Comparison of ENCODE assay signal across 8 cellular contexts in the genomic region with DNA sequence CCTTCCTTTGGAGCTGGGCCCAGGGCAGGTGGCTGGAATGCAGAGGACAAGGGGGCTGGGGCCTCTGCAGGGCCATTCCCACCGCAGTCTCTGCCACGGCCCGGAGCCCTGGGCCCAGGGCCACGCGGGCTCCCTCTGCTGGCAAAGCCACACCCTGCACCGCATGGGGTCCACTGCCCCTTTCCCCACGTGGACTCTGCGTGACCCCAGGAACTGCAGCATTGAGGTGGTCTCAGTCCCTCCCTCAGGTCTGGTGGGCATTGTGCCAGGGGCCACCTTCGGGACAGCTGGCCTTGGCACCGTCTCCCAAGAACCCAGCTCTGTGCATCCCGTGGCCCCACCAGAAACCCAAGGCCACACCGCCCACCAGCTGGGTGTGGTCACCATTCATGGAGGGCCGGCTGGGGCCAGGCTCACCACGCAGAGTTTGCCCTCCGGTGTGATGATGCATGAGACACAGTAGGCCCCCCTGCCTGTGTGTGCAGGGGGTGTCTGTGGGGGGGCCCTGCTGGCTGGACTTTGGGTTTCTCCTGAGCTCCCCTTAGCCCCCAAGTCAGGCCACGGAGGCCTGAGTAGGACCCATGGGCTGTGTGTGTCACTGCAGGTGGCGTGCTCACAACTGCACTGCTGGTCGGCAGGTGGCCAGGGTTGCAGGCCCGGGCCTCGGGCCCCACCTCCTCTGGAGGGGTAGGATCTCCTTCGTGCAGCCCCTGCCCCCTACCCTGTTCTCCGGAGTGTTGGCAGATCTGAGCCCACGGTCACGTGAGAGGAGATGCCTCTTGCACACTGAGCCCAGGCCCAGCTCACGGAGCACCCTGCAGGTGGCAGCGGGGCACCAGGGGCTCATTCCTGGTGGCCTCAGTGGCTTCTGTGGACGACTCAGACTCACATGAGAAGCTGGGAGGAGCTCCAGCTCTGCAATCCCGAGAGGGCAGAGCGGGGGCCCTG. TPM values are rescaled to one million over a fixed set of nuclear protein-coding genes. Genes with fewer than 3 reads are reported as not detected.
DNase-seq lines count a peak whose midpoint lies in the region; ATAC-seq, FAIRE-seq and TF ChIP-seq lines count a peak whose summit lies in the region.

No MANE protein-coding gene starts in this region.

- no peaks in the 10 kb centered on the region for H4K20me1 ChIP-seq in K562 (replicated peaks; ENCODE audit: control insufficient read depth, insufficient read depth, low read length)

- H3K27ac ChIP-seq in K562 (ENCODE audit: extremely low read depth, low read depth, low read length) = no peak overlapping the region

- peak overlapping the region; percentile 68 for H3K4me2 ChIP-seq in K562 (ENCODE audit: insufficient read depth, low read length)

- CTCF ChIA-PET in AG04449 (lab: Yijun Ruan, JAX) = interaction anchor here (0.7 to 4.8 kb wide), 23 partner anchors 8 to 69 kb away, joined by 3 to 22 read pairs (median 4); a partner anchor contains a TSS
- CTCF ChIA-PET in K562 (lab: Yijun Ruan, JAX; ENCODE audit: low intra/inter-chr PET ratio) = interaction anchor here (0.9 kb wide), 1 partner anchor 42 kb away, joined by 3 read pairs; a partner anchor contains a TSS

- H3K4me1 Mint-ChIP-seq in T-helper 2 cell treated with Interferon-gamma antibody and Interleukin-4, amounts not matched to agents 5 μg/mL and 100 μg/mL, for 36 hours (ENCODE audit: low read depth) = peaks cover 3% of the 10 kb centered on the region

- TF ChIP-seq EP300 in K562 (IDR thresholded peaks at IDR 0.05; ENCODE audit: low read length) = no peak

- no peaks in the 10 kb centered on the region for H3K9me3 ChIP-seq in K562 (replicated peaks; ENCODE audit: control insufficient read depth, insufficient read depth, low read depth, low read length)

- no peak overlapping the region for H3K4me3 Mint-ChIP-seq in T-helper 2 cell treated with Interferon-gamma antibody and Interleukin-4, amounts not matched to agents 5 μg/mL and 100 μg/mL, for 36 hours

- in situ Hi-C loops in K562 (cut with MboI) = no loop called here

- no peak overlapping the region for H3K4me3 ChIP-seq in AG04449 (ENCODE audit: low read depth, low read length)
- H3K4me3 ChIP-seq in K562 = no peak overlapping the region

- TF ChIP-seq CTCF in AG04449 (IDR thresholded peaks at IDR 0.05; ENCODE audit: insufficient read depth, low read length, missing control alignments) = peak; percentile 89
- peak; percentile 93 to 99 (median 96) for TF ChIP-seq CTCF in K562 (IDR thresholded peaks at IDR 0.05 in 2 of 3, conservative IDR thresholded peaks at IDR 0.05 in 1 of 3; ENCODE audit: insufficient read depth in 2 of 3, low read depth in 1 of 3, low read length in 3 of 3)

- no peaks in the 10 kb centered on the region for H3K9me1 ChIP-seq in K562 (ENCODE audit: control insufficient read depth, insufficient read depth, low read length)

- no peak for TF ChIP-seq POLR2A in K562 (conservative IDR thresholded peaks at IDR 0.05)

- peaks cover 3% of the 10 kb centered on the region for H3K27me3 Mint-ChIP-seq in T-helper 2 cell treated with Interferon-gamma antibody and Interleukin-4, amounts not matched to agents 5 μg/mL and 100 μg/mL, for 36 hours (ENCODE audit: low read depth)

- peak overlapping the region in 1 of 2 experiments; percentile 84; a peak in 3 of 4 replicates for H3K9ac ChIP-seq in K562 (ENCODE audit: insufficient read depth in 1 of 2, low read depth in 2 of 2, low read length in 2 of 2)

- WGBS in K562 (ENCODE audit: insufficient coverage, low coverage, missing lambda C conversion rate) = 37% methylated on average over 29 of the region's 29 CpGs

- FAIRE-seq in K562 (lab: Jason Lieb, UNC) = peak; percentile 88

- H2AFZ ChIP-seq in K562 (ENCODE audit: low read depth, low read length) = peak overlapping the region; percentile 89

- H3K79me2 ChIP-seq in K562 (ENCODE audit: control insufficient read depth, insufficient read depth, low read length) = no peaks in the 10 kb centered on the region

- intact Hi-C loops in K562 (cut with micrococcal nuclease) (loop anchor here (2.0 kb wide), 1 partner anchor 34 kb away; a partner anchor contains a TSS), left colon (cut with DNase I, micrococcal nuclease) (loop anchor here in 1 of 2 donors (5.0 kb wide), 1 partner anchor 61 kb away; no protein-coding TSS in a partner anchor)

- DNase-seq in AG04449 (ENCODE audit: low read depth, low spot score) (no peak), K562 (ENCODE audit: extremely low read depth in 1 of 4, low spot score in 3 of 4) (peak; percentile 82 to 94 (median 94)), left colon (peak; percentile 31 to 65), dedifferentiated amniotic fluid mesenchymal stem cell (ENCODE audit: extremely low spot score) (no peak)
- DNase-seq in T-helper 2 cell treated with Interferon-gamma antibody and Interleukin-4, amounts not matched to agents 5 μg/mL and 100 μg/mL, for 36 hours (ENCODE audit: low spot score) = peak; percentile 37
- DNase-seq in stimulated activated CD4-positive, alpha-beta T cell treated with anti-CD3 and anti-CD28 coated beads, TNF-alpha, amount 100 ng/mL, for 48 hours (ENCODE audit: low read depth in 3 of 3) = peak in 2 of 3 donors; percentile 34 to 61

- ATAC-seq in GM21360 (IDR thresholded peaks at IDR 0.05; ENCODE audit: unreplicated experiment) (peak; percentile 54), K562 (peak; percentile 96), left colon (peak; percentile 62), GM21717 (IDR thresholded peaks at IDR 0.05; ENCODE audit: unreplicated experiment) (no peak)

- H3K27me3 ChIP-seq in K562 (ENCODE audit: control insufficient read depth in 2 of 2, insufficient read depth in 2 of 2, low read length in 2 of 2) = no peaks in the 10 kb centered on the region

- BruUV-seq in K562 (replicated peaks; lab: Mats Ljungman, UMichigan) = no TSS peak

- POLR2A ChIA-PET in AG04449 (lab: Yijun Ruan, JAX) (no interaction called here), K562 (lab: Yijun Ruan, JAX) (interaction anchor here (0.5 to 2.0 kb wide), 4 partner anchors 14 to 128 kb away, joined by 3 to 5 read pairs (median 4); no protein-coding TSS in a partner anchor)

- no peak overlapping the region for H3K27ac Mint-ChIP-seq in T-helper 2 cell treated with Interferon-gamma antibody and Interleukin-4, amounts not matched to agents 5 μg/mL and 100 μg/mL, for 36 hours

- no peaks in the 10 kb centered on the region for H3K36me3 ChIP-seq in K562 (ENCODE audit: control insufficient read depth, insufficient read depth, low read length)

- no peaks in the 10 kb centered on the region for H3K36me3 Mint-ChIP-seq in T-helper 2 cell treated with Interferon-gamma antibody and Interleukin-4, amounts not matched to agents 5 μg/mL and 100 μg/mL, for 36 hours (ENCODE audit: low read depth)

- H3K4me1 ChIP-seq in K562 (replicated peaks in 1 of 2; ENCODE audit: control insufficient read depth in 2 of 2, insufficient read depth in 2 of 2, low read length in 2 of 2) = peaks cover 7 to 70% of the 10 kb centered on the region in 2 experiments; a peak in 4 of 5 replicates

- peak; percentile 77 to 92 for TF ChIP-seq RAD21 in K562 (CRISPR knock-in tag; conservative IDR thresholded peaks at IDR 0.05 in 1 of 2, IDR thresholded peaks at IDR 0.05 in 1 of 2)

- no peaks in the 10 kb centered on the region for H3K9me3 Mint-ChIP-seq in T-helper 2 cell treated with Interferon-gamma antibody and Interleukin-4, amounts not matched to agents 5 μg/mL and 100 μg/mL, for 36 hours

RNA-seq across cellular contexts. Expression of a gene that starts 5.7 kb away (rescaled TPM):
- total RNA-seq in K562 (2011; cell fraction: chromatin; rRNA removed; ENCODE audit: low replicate concordance) = 0.76 and 5.5 TPM in 2 replicates
- 5.1 and 7.2 TPM in 2 replicates for total RNA-seq in K562 (2011; cell fraction: nucleolus; rRNA removed)
- 1.9 and 3.4 TPM in 2 replicates for total RNA-seq in K562 (2011; cell fraction: nucleoplasm; rRNA removed)
- total RNA-seq in K562 (2014; rRNA removed) (4.0 and 4.6 TPM in 2 replicates), K562 (2014; rRNA removed; fragmentation: Illumina TruSeq; extraction: Trizol) (0.03 and 0.04 TPM in 2 replicates), K562 (2015; rRNA removed; fragmentation: Illumina TruSeq; extraction: Trizol) (0.98 and 1.2 TPM in 2 replicates), K562 (2021) (6.4 and 7.1 TPM in 2 replicates), left colon (10 to 100 TPM; 40.1 to 81.5 TPM)
- polyA plus RNA-seq in K562 (2011; rRNA removed) (0.85 and 1.6 TPM in 2 replicates), K562 (2014; fragmentation: Illumina TruSeq; extraction: Trizol) (0.16 and 0.84 TPM in 2 replicates), K562 (2014; fragmentation: Nextera tagmentation; extraction: Ambion mirVana) (under 1 TPM; 0.01 to 0.06 TPM), K562 (2014; rRNA removed) (2.6 and 3.0 TPM in 2 replicates)
- polyA plus RNA-seq in K562 (2011; cell fraction: cytosol; rRNA removed) = 1.3 and 7.5 TPM in 2 replicates
- 3.0 and 6.5 TPM in 2 replicates for polyA plus RNA-seq in K562 (2011; cell fraction: nucleus; rRNA removed)
- polyA plus RNA-seq in K562 (2012) = 3.8 and 6.1 TPM in 2 replicates
- polyA minus RNA-seq in K562 (2011; rRNA and poly(A)+ RNA removed) = 0.42 and 0.69 TPM in 2 replicates
- 2.0 and 2.4 TPM in 2 replicates for polyA minus RNA-seq in K562 (2011; cell fraction: cytosol; rRNA and poly(A)+ RNA removed)
- polyA minus RNA-seq in K562 (2011; cell fraction: nucleus; rRNA and poly(A)+ RNA removed) = 2.7 and 4.3 TPM in 2 replicates

RNA-seq across cellular contexts. Expression of a gene that starts 8.3 kb away (rescaled TPM):
- 0.21 TPM in 1 of 2 replicates, not detected in the other for total RNA-seq in K562 (2011; cell fraction: chromatin; rRNA removed; ENCODE audit: low replicate concordance)
- total RNA-seq in K562 (2011; cell fraction: nucleolus; rRNA removed) = under 0.01 and 0.13 TPM in 2 replicates
- 0.07 and 0.23 TPM in 2 replicates for total RNA-seq in K562 (2011; cell fraction: nucleoplasm; rRNA removed)
- total RNA-seq in K562 (2014; rRNA removed) = not detected in 2 replicates
- not detected in 2 replicates for total RNA-seq in K562 (2014; rRNA removed; fragmentation: Illumina TruSeq; extraction: Trizol)
- not detected in 2 replicates for total RNA-seq in K562 (2015; rRNA removed; fragmentation: Illumina TruSeq; extraction: Trizol)
- total RNA-seq in K562 (2021) = 0.18 and 0.60 TPM in 2 replicates
- polyA plus RNA-seq in K562 (2011; rRNA removed) = 0.03 and 0.04 TPM in 2 replicates
- polyA plus RNA-seq in K562 (2011; cell fraction: cytosol; rRNA removed) = 0.09 and 0.16 TPM in 2 replicates
- 0.10 and 0.21 TPM in 2 replicates for polyA plus RNA-seq in K562 (2011; cell fraction: nucleus; rRNA removed)
- 0.05 and 0.39 TPM in 2 replicates for polyA plus RNA-seq in K562 (2012)
- not detected in 2 replicates for polyA plus RNA-seq in K562 (2014; fragmentation: Illumina TruSeq; extraction: Trizol)
- not detected for polyA plus RNA-seq in K562 (2014; fragmentation: Nextera tagmentation; extraction: Ambion mirVana)
- not detected in 2 replicates for polyA plus RNA-seq in K562 (2014; rRNA removed)
- not detected in 2 replicates for polyA minus RNA-seq in K562 (2011; rRNA and poly(A)+ RNA removed)
- polyA minus RNA-seq in K562 (2011; cell fraction: cytosol; rRNA and poly(A)+ RNA removed) = not detected in 2 replicates
- 0.11 TPM in 1 of 2 replicates, not detected in the other for polyA minus RNA-seq in K562 (2011; cell fraction: nucleus; rRNA and poly(A)+ RNA removed)
- under 1 TPM; 0.49 to 0.87 TPM for total RNA-seq in left colon

RNA-seq across cellular contexts. Expression of a gene that starts 20.1 kb away (rescaled TPM):
- total RNA-seq in K562 (2011; cell fraction: chromatin; rRNA removed; ENCODE audit: low replicate concordance) = not detected in 2 replicates
- not detected in 2 replicates for total RNA-seq in K562 (2011; cell fraction: nucleolus; rRNA removed)
- 0.37 TPM in 1 of 2 replicates, not detected in the other for total RNA-seq in K562 (2011; cell fraction: nucleoplasm; rRNA removed)
- total RNA-seq in K562 (2014; rRNA removed) (not detected in 2 replicates), K562 (2014; rRNA removed; fragmentation: Illumina TruSeq; extraction: Trizol) (not detected in 2 replicates), K562 (2015; rRNA removed; fragmentation: Illumina TruSeq; extraction: Trizol) (not detected in 2 replicates), K562 (2021) (not detected in 2 replicates), left colon (1 to 10 TPM in 1 of 2 donors, under 1 TPM in 1; 0.76 to 2.7 TPM)
- polyA plus RNA-seq in K562 (2011; rRNA removed) (not detected in 2 replicates), K562 (2014; fragmentation: Illumina TruSeq; extraction: Trizol) (not detected in 2 replicates), K562 (2014; fragmentation: Nextera tagmentation; extraction: Ambion mirVana) (not detected), K562 (2014; rRNA removed) (not detected in 2 replicates)
- polyA plus RNA-seq in K562 (2011; cell fraction: cytosol; rRNA removed) = not detected in 2 replicates
- not detected in 2 replicates for polyA plus RNA-seq in K562 (2011; cell fraction: nucleus; rRNA removed)
- 0.11 TPM in 1 of 2 replicates, not detected in the other for polyA plus RNA-seq in K562 (2012)
- polyA minus RNA-seq in K562 (2011; rRNA and poly(A)+ RNA removed) = not detected in 2 replicates
- not detected in 2 replicates for polyA minus RNA-seq in K562 (2011; cell fraction: cytosol; rRNA and poly(A)+ RNA removed)
- polyA minus RNA-seq in K562 (2011; cell fraction: nucleus; rRNA and poly(A)+ RNA removed) = not detected in 2 replicates

RNA-seq across cellular contexts. Expression of a gene that starts 30.4 kb away (rescaled TPM):
- total RNA-seq in K562 (2011; cell fraction: chromatin; rRNA removed; ENCODE audit: low replicate concordance) = 197 and 522 TPM in 2 replicates
- 417 and 489 TPM in 2 replicates for total RNA-seq in K562 (2011; cell fraction: nucleolus; rRNA removed)
- total RNA-seq in K562 (2011; cell fraction: nucleoplasm; rRNA removed) = 246 and 263 TPM in 2 replicates
- total RNA-seq in K562 (2014; rRNA removed) (106 and 126 TPM in 2 replicates), K562 (2014; rRNA removed; fragmentation: Illumina TruSeq; extraction: Trizol) (10.3 and 15.6 TPM in 2 replicates), K562 (2015; rRNA removed; fragmentation: Illumina TruSeq; extraction: Trizol) (43.2 and 45.2 TPM in 2 replicates), K562 (2021) (92.0 and 93.4 TPM in 2 replicates), left colon (10 to 100 TPM; 15.2 to 16.4 TPM)
- polyA plus RNA-seq in K562 (2011; rRNA removed) (27.7 and 27.9 TPM in 2 replicates), K562 (2014; fragmentation: Illumina TruSeq; extraction: Trizol) (18.9 and 42.2 TPM in 2 replicates), K562 (2014; fragmentation: Nextera tagmentation; extraction: Ambion mirVana) (under 1 TPM; 0.07 to 0.77 TPM), K562 (2014; rRNA removed) (113 and 117 TPM in 2 replicates)
- 18.3 and 42.9 TPM in 2 replicates for polyA plus RNA-seq in K562 (2011; cell fraction: cytosol; rRNA removed)
- 168 and 341 TPM in 2 replicates for polyA plus RNA-seq in K562 (2011; cell fraction: nucleus; rRNA removed)
- polyA plus RNA-seq in K562 (2012) = 31.9 and 52.8 TPM in 2 replicates
- 6.7 and 14.8 TPM in 2 replicates for polyA minus RNA-seq in K562 (2011; rRNA and poly(A)+ RNA removed)
- polyA minus RNA-seq in K562 (2011; cell fraction: cytosol; rRNA and poly(A)+ RNA removed) = 23.6 and 41.7 TPM in 2 replicates
- polyA minus RNA-seq in K562 (2011; cell fraction: nucleus; rRNA and poly(A)+ RNA removed) = 44.3 and 53.4 TPM in 2 replicates

RNA-seq across cellular contexts. Expression of a gene that starts 34.1 kb away (rescaled TPM):
- total RNA-seq in K562 (2011; cell fraction: chromatin; rRNA removed; ENCODE audit: low replicate concordance) = 98.1 and 170 TPM in 2 replicates
- 136 and 139 TPM in 2 replicates for total RNA-seq in K562 (2011; cell fraction: nucleolus; rRNA removed)
- 122 and 137 TPM in 2 replicates for total RNA-seq in K562 (2011; cell fraction: nucleoplasm; rRNA removed)
- total RNA-seq in K562 (2014; rRNA removed) (352 and 355 TPM in 2 replicates), K562 (2014; rRNA removed; fragmentation: Illumina TruSeq; extraction: Trizol) (208 and 222 TPM in 2 replicates), K562 (2015; rRNA removed; fragmentation: Illumina TruSeq; extraction: Trizol) (205 and 216 TPM in 2 replicates), K562 (2021) (224 and 229 TPM in 2 replicates), left colon (10 to 100 TPM; 82.1 to 96.7 TPM)
- polyA plus RNA-seq in K562 (2011; rRNA removed) (144 and 187 TPM in 2 replicates), K562 (2014; fragmentation: Illumina TruSeq; extraction: Trizol) (180 and 264 TPM in 2 replicates), K562 (2014; fragmentation: Nextera tagmentation; extraction: Ambion mirVana) (100 to 1,000 TPM; 570 to 671 TPM), K562 (2014; rRNA removed) (420 and 491 TPM in 2 replicates)
- polyA plus RNA-seq in K562 (2011; cell fraction: cytosol; rRNA removed) = 164 and 188 TPM in 2 replicates
- 104 and 152 TPM in 2 replicates for polyA plus RNA-seq in K562 (2011; cell fraction: nucleus; rRNA removed)
- 195 and 375 TPM in 2 replicates for polyA plus RNA-seq in K562 (2012)
- 121 and 163 TPM in 2 replicates for polyA minus RNA-seq in K562 (2011; rRNA and poly(A)+ RNA removed)
- 99.9 and 107 TPM in 2 replicates for polyA minus RNA-seq in K562 (2011; cell fraction: cytosol; rRNA and poly(A)+ RNA removed)
- 44.2 and 57.5 TPM in 2 replicates for polyA minus RNA-seq in K562 (2011; cell fraction: nucleus; rRNA and poly(A)+ RNA removed)

Comparison
In these comparisons a context has a peak if more than half of its experiments do, and no peak if none do; other contexts are left out.
1. DNase-seq: peak in T-helper 2 cell treated with Interferon-gamma antibody and Interleukin-4, amounts not matched to agents 5 μg/mL and 100 μg/mL, for 36 hours (single experiment), K562 (4 of 4), left colon (2 of 2) and stimulated activated CD4-positive, alpha-beta T cell treated with anti-CD3 and anti-CD28 coated beads, TNF-alpha, amount 100 ng/mL, for 48 hours (2 of 3); none in AG04449 (single experiment) and dedifferentiated amniotic fluid mesenchymal stem cell (single experiment).
2. RNA of a gene that starts 5.7 kb away (total RNA-seq): 40.1 to 81.5 TPM in left colon; 0.03 to 7.2 TPM in K562; every median in the first group is over 4 times any median in the second.